7 cellular contexts compared by ENCODE assay signal in genomic region chr17:45248132-45248936, GRCh38. TPM values are rescaled to one million over a fixed set of nuclear protein-coding genes. Genes with fewer than 3 reads are reported as not detected.
DNase-seq lines count a peak whose midpoint lies in the region; ATAC-seq and TF ChIP-seq lines count a peak whose summit lies in the region.

No MANE protein-coding gene starts in this region.

- in situ Hi-C loops in gastrocnemius medialis (cut with MboI; ENCODE audit: low sequenced_read_pairs in 4 of 4), result no loop called here

- DNase-seq in NCI-H774 (lab: John Stamatoyannopoulos, UW) (peak; percentile 66), Right ventricle myocardium superior (peak; percentile 62), gastrocnemius medialis (no peak), superior temporal gyrus (ENCODE audit: extremely low spot score) (no peak)
- peak; percentile 65 for DNase-seq in activated T-helper 9 cell treated with anti-CD3 and anti-CD28 coated beads, Interleukin-2, amount 50 U/mL, for 16 hours (ENCODE audit: low read depth)

- H3K4me3 ChIP-seq in gastrocnemius medialis, result peak overlapping the region; percentile 49 to 62 (median 56)

- peaks cover 9 to 13% of the 10 kb centered on the region in 2 donors for H3K4me1 ChIP-seq in gastrocnemius medialis

- H3K27me3 ChIP-seq in gastrocnemius medialis, result peaks cover 0 to 13% (median 0%) of the 10 kb centered on the region in 3 donors

- H3K9me3 ChIP-seq in gastrocnemius medialis, result no peaks in the 10 kb centered on the region

- intact Hi-C loops in Right ventricle myocardium superior (cut with DNase I) (no loop called here), gastrocnemius medialis (cut with DNase I; ENCODE audit: low total_unique reads) (no loop called here)

- no peak for TF ChIP-seq CTCF in gastrocnemius medialis (IDR thresholded peaks at IDR 0.05 in 4 of 5, conservative IDR thresholded peaks at IDR 0.05 in 1 of 5)

- H3K27ac ChIP-seq in gastrocnemius medialis, result peak overlapping the region in 1 of 4 donors; percentile 17

- TF ChIP-seq POLR2A in gastrocnemius medialis (IDR thresholded peaks at IDR 0.05), result no peak

- ATAC-seq in GM18907 (IDR thresholded peaks at IDR 0.05; ENCODE audit: unreplicated experiment) (peak; percentile 64), HG02981 (IDR thresholded peaks at IDR 0.05; ENCODE audit: unreplicated experiment) (peak; percentile 59), Right ventricle myocardium superior (ENCODE audit: poor library complexity) (peak; percentile 3), gastrocnemius medialis (no peak)

- no peaks in the 10 kb centered on the region for H3K36me3 ChIP-seq in gastrocnemius medialis

RNA-seq across cellular contexts. Expression of gene SPATA32, which starts 13.6 kb away (rescaled TPM):
- not detected for total RNA-seq in Right ventricle myocardium superior
- total RNA-seq in gastrocnemius medialis, result not detected

RNA-seq across cellular contexts. Expression of gene FMNL1, which starts 26.6 kb away (rescaled TPM):
- total RNA-seq in Right ventricle myocardium superior (12.0 TPM), gastrocnemius medialis (1 to 10 TPM in 3 of 4 donors, under 1 TPM in 1; 0.22 to 5.2 (median 3.0) TPM)

Comparison
In these comparisons a context has a peak if more than half of its experiments do, and no peak if none do; other contexts are left out.
1. ATAC-seq: peak in GM18907 (single experiment), HG02981 (single experiment) and Right ventricle myocardium superior (single experiment); none in gastrocnemius medialis (0 of 2).
2. DNase-seq: peak in NCI-H774 (single experiment), activated T-helper 9 cell treated with anti-CD3 and anti-CD28 coated beads, Interleukin-2, amount 50 U/mL, for 16 hours (single experiment) and Right ventricle myocardium superior (single experiment); none in gastrocnemius medialis (0 of 2) and superior temporal gyrus (single experiment).